In genomic region chr18:3194947-3195612, GRCh38 we compare ENCODE assay signal across 22 cellular contexts.
"Had no signal": no experiment of that assay in that cellular context is flagged by ENCODE, and none has a peak within 500 bp of the region (broad histone marks: within the 10 kb centered on the region; RNA-seq: fewer than 3 reads in every experiment).

No MANE protein-coding gene starts in this region.

- H3K27ac ChIP-seq: epithelial cell of prostate, esophagus squamous epithelium, parathyroid adenoma, prostate gland, thoracic aorta, transverse colon had no signal

- ATAC-seq: effector memory CD8-positive, alpha-beta T cell; natural killer cell treated with Interleukin-12 subunit alpha and Interleukin-12 subunit beta and Interleukin-15 and Interleukin-18, amount 100 ng/mL, for 72 hours; stimulated activated naive B cell treated with anti-CD40 and anti-IgM and Interleukin-4, amounts not matched to agents 10 μg/mL and 1 μg/mL and 100 μg/mL, for 72 hours; stimulated activated naive CD8-positive, alpha-beta T cell treated with anti-CD3 and anti-CD28 coated beads, Interleukin-15, amount 100 ng/mL, for 72 hours had no signal

- H3K27ac Mint-ChIP-seq: dendritic cell treated with granulocyte-macrophage colony-stimulating factor and Interleukin-4, amounts not matched to agents 40 ng/mL and 50 ng/mL, for 4 days; effector memory CD8-positive, alpha-beta T cell; natural killer cell treated with Interleukin-12 subunit alpha and Interleukin-12 subunit beta and Interleukin-15 and Interleukin-18, amount 100 ng/mL, for 72 hours; stimulated activated naive B cell treated with anti-CD40 and anti-IgM and Interleukin-4, amounts not matched to agents 10 μg/mL and 1 μg/mL and 100 μg/mL, for 72 hours; stimulated activated naive CD8-positive, alpha-beta T cell treated with anti-CD3 and anti-CD28 coated beads, Interleukin-15, amount 100 ng/mL, for 72 hours had no signal

- H3K36me3 Mint-ChIP-seq: natural killer cell treated with Interleukin-12 subunit alpha and Interleukin-12 subunit beta and Interleukin-15 and Interleukin-18, amount 100 ng/mL, for 72 hours had no signal

- H3K36me3 ChIP-seq: esophagus squamous epithelium, prostate gland, transverse colon had no signal

- H3K4me1 Mint-ChIP-seq: stimulated activated naive CD8-positive, alpha-beta T cell treated with anti-CD3 and anti-CD28 coated beads, Interleukin-15, amount 100 ng/mL, for 72 hours had no signal

- H3K27me3 Mint-ChIP-seq: dendritic cell treated with granulocyte-macrophage colony-stimulating factor and Interleukin-4, amounts not matched to agents 40 ng/mL and 50 ng/mL, for 4 days; effector memory CD8-positive, alpha-beta T cell; natural killer cell treated with Interleukin-12 subunit alpha and Interleukin-12 subunit beta and Interleukin-15 and Interleukin-18, amount 100 ng/mL, for 72 hours; stimulated activated naive B cell treated with anti-CD40 and anti-IgM and Interleukin-4, amounts not matched to agents 10 μg/mL and 1 μg/mL and 100 μg/mL, for 72 hours; stimulated activated naive CD8-positive, alpha-beta T cell treated with anti-CD3 and anti-CD28 coated beads, Interleukin-15, amount 100 ng/mL, for 72 hours had no signal

- H3K27me3 ChIP-seq: esophagus squamous epithelium, transverse colon had no signal

- H3K4me3 ChIP-seq: esophagus squamous epithelium, lung, prostate gland, thoracic aorta, transverse colon had no signal

- H3K9me3 ChIP-seq: esophagus squamous epithelium, prostate gland, thoracic aorta, transverse colon had no signal

- DNase-seq: effector memory CD8-positive, alpha-beta T cell; esophagus squamous epithelium; foreskin fibroblast; hippocampal formation; mesenchymal stem cell; midbrain; occipital lobe; retina; stimulated activated CD4-positive, alpha-beta T cell treated with anti-CD3 and anti-CD28 coated beads, Interleukin-15, amount 100 ng/mL, for 24 hours; stimulated activated CD4-positive, alpha-beta T cell treated with anti-CD3 and anti-CD28 coated beads, Interleukin-1b, Interleukin-23, amount 100 ng/mL, for 48 hours; stimulated activated CD4-positive, alpha-beta T cell treated with anti-CD3 and anti-CD28 coated beads, Interleukin-4, amount 100 ng/mL, for 4 hours; stimulated activated naive B cell treated with anti-CD40 and anti-IgM and Interleukin-4, amounts not matched to agents 10 μg/mL and 1 μg/mL and 100 μg/mL, for 72 hours; stimulated activated naive CD8-positive, alpha-beta T cell treated with anti-CD3 and anti-CD28 coated beads, Interleukin-15, amount 100 ng/mL, for 72 hours; substantia nigra; transverse colon had no signal

- H3K4me3 Mint-ChIP-seq: dendritic cell treated with granulocyte-macrophage colony-stimulating factor and Interleukin-4, amounts not matched to agents 40 ng/mL and 50 ng/mL, for 4 days; effector memory CD8-positive, alpha-beta T cell; natural killer cell treated with Interleukin-12 subunit alpha and Interleukin-12 subunit beta and Interleukin-15 and Interleukin-18, amount 100 ng/mL, for 72 hours; stimulated activated naive B cell treated with anti-CD40 and anti-IgM and Interleukin-4, amounts not matched to agents 10 μg/mL and 1 μg/mL and 100 μg/mL, for 72 hours; stimulated activated naive CD8-positive, alpha-beta T cell treated with anti-CD3 and anti-CD28 coated beads, Interleukin-15, amount 100 ng/mL, for 72 hours had no signal

- H3K4me1 ChIP-seq: esophagus squamous epithelium, parathyroid adenoma, prostate gland had no signal

- H3K9me3 Mint-ChIP-seq: dendritic cell treated with granulocyte-macrophage colony-stimulating factor and Interleukin-4, amounts not matched to agents 40 ng/mL and 50 ng/mL, for 4 days; effector memory CD8-positive, alpha-beta T cell; natural killer cell treated with Interleukin-12 subunit alpha and Interleukin-12 subunit beta and Interleukin-15 and Interleukin-18, amount 100 ng/mL, for 72 hours; stimulated activated naive B cell treated with anti-CD40 and anti-IgM and Interleukin-4, amounts not matched to agents 10 μg/mL and 1 μg/mL and 100 μg/mL, for 72 hours; stimulated activated naive CD8-positive, alpha-beta T cell treated with anti-CD3 and anti-CD28 coated beads, Interleukin-15, amount 100 ng/mL, for 72 hours had no signal
